In genomic region chr6:41634657-41635056, GRCh38 we compare ENCODE assay signal across 17 cellular contexts. TPM values are rescaled to one million over a fixed set of nuclear protein-coding genes. Genes with fewer than 3 reads are reported as not detected.
DNase-seq lines count a peak whose midpoint lies in the region; ATAC-seq, FAIRE-seq and TF ChIP-seq lines count a peak whose summit lies in the region.
"Had no signal": no experiment of that assay in that cellular context is flagged by ENCODE, and none has a peak within 500 bp of the region (broad histone marks: within the 10 kb centered on the region; RNA-seq: fewer than 3 reads in every experiment).

No MANE protein-coding gene starts in this region.

- no peak overlapping the region for H3K4me3 Mint-ChIP-seq in neural progenitor cell
- H3K4me3 Mint-ChIP-seq in activated CD8-positive, alpha-beta T cell treated with anti-CD3 and anti-CD28 coated beads, Interleukin-2, amount 10 ng/mL, durations not matched to agents 7 days and 5 days, result no peak overlapping the region
- H3K4me3 Mint-ChIP-seq: activated CD4-positive, alpha-beta memory T cell treated with anti-CD3 and anti-CD28 coated beads for 36 hours; central memory CD8-positive, alpha-beta T cell; stimulated activated effector memory CD8-positive, alpha-beta T cell treated with anti-CD3 and anti-CD28 coated beads, Interleukin-12 subunit alpha, Interleukin-12 subunit beta, amount 100 ng/mL, for 72 hours had no signal

- H3K23me2 ChIP-seq in H1 (ENCODE audit: low read depth, low read length), result peaks cover 22% of the 10 kb centered on the region; the same call in 1 of the 2 replicates

- no peak for TF ChIP-seq CTCF in BE2C (IDR thresholded peaks at IDR 0.05; ENCODE audit: low read depth, low read length)
- TF ChIP-seq CTCF in H1 (IDR thresholded peaks at IDR 0.05; ENCODE audit: control extremely low read depth in 1 of 3, insufficient read depth in 1 of 3, low read depth in 1 of 3, low read length in 3 of 3), result peak in 1 of 3 experiments; percentile 1; a peak in 1 of 4 replicates
- TF ChIP-seq CTCF in neural progenitor cell (IDR thresholded peaks at IDR 0.05), result no peak

- peaks cover 31% of the 10 kb centered on the region for H3K4me1 Mint-ChIP-seq in neural progenitor cell
- peaks cover 4% of the 10 kb centered on the region for H3K4me1 Mint-ChIP-seq in activated CD8-positive, alpha-beta T cell treated with anti-CD3 and anti-CD28 coated beads, Interleukin-2, amount 10 ng/mL, durations not matched to agents 7 days and 5 days (ENCODE audit: low read depth)

- H3K27ac ChIP-seq in H1 (ENCODE audit: low read depth, low read length) (no peak overlapping the region), neural progenitor cell (no peak overlapping the region)
- H3K27ac ChIP-seq: pancreas had no signal

- H4K5ac ChIP-seq in H1 (ENCODE audit: insufficient read length, low read depth, low read length), result no peak overlapping the region

- no peak for ATAC-seq in activated CD8-positive, alpha-beta T cell treated with anti-CD3 and anti-CD28 coated beads, Interleukin-2, amount 10 ng/mL, durations not matched to agents 7 days and 5 days
- no peak for ATAC-seq in sciatic nerve
- ATAC-seq: pancreas; stimulated activated effector memory CD8-positive, alpha-beta T cell treated with anti-CD3 and anti-CD28 coated beads, Interleukin-12 subunit alpha, Interleukin-12 subunit beta, amount 100 ng/mL, for 72 hours had no signal

- H3K14ac ChIP-seq in H1 (ENCODE audit: insufficient read length), result no peak overlapping the region

- peaks cover 32% of the 10 kb centered on the region for H3K27me3 Mint-ChIP-seq in neural progenitor cell (ENCODE audit: insufficient read depth, low read depth)
- peaks cover 36% of the 10 kb centered on the region for H3K27me3 Mint-ChIP-seq in activated CD8-positive, alpha-beta T cell treated with anti-CD3 and anti-CD28 coated beads, Interleukin-2, amount 10 ng/mL, durations not matched to agents 7 days and 5 days (ENCODE audit: low read depth)

- H3K9me3 ChIP-seq in BE2C (no peaks in the 10 kb centered on the region), H1 (ENCODE audit: insufficient read depth in 2 of 2, low read depth in 1 of 2, low read length in 1 of 2) (no peaks in the 10 kb centered on the region), neural progenitor cell (ENCODE audit: low read depth) (no peaks in the 10 kb centered on the region)
- H3K9me3 ChIP-seq: pancreas had no signal

- no peak overlapping the region for H2AK5ac ChIP-seq in H1 (ENCODE audit: low read depth, low read length)

- H3K23ac ChIP-seq in H1 (ENCODE audit: insufficient read length), result no peak overlapping the region

- H3K4me1 ChIP-seq in BE2C, result peaks cover 7% of the 10 kb centered on the region; the same call in 1 of the 2 replicates
- peaks cover 0 to 9% (median 6%) of the 10 kb centered on the region in 4 experiments; a peak in 6 of 7 replicates for H3K4me1 ChIP-seq in H1 (replicated peaks in 1 of 4; ENCODE audit: control insufficient read depth in 3 of 4, insufficient read depth in 4 of 4, low read length in 3 of 4)
- H3K4me1 ChIP-seq in neural progenitor cell, result peaks cover 14% of the 10 kb centered on the region

- WGBS in H1 (ENCODE audit: extremely low coverage in 1 of 2, insufficient coverage in 1 of 2, insufficient read length in 1 of 2, insufficient replicate concordance in 2 of 2, low coverage in 1 of 2, low lambda C conversion rate in 2 of 2, missing lambda C conversion rate in 1 of 2), 2 experiments, result 45% methylated on average over 4 of the region's 4 CpGs; no CpG with 5 or more reads in 1 of the 2 experiments

- H2BK15ac ChIP-seq in H1 (ENCODE audit: low read length), result no peak overlapping the region; the same call in 1 of the 2 replicates

- H3K4ac ChIP-seq in H1 (replicated peaks; ENCODE audit: insufficient read length, low read depth, low read length), result peak overlapping the region; percentile 11

- FAIRE-seq in H1 (lab: Jason Lieb, UNC), result no peak
- FAIRE-seq: pancreas had no signal

- H3K18ac ChIP-seq in H1 (ENCODE audit: extremely low read depth, low read length), result peak overlapping the region; percentile 56

- POLR2A ChIA-PET in H1 (lab: Charles Lee; ENCODE audit: partially characterized antibody), result interaction anchor here (0.7 to 1.2 kb wide), 3 partner anchors 19 to 55 kb away, joined by 3 read pairs; no protein-coding TSS in a partner anchor
- POLR2A ChIA-PET in activated CD8-positive, alpha-beta T cell treated with anti-CD3 and anti-CD28 coated beads, Interleukin-2, amount 10 ng/mL, durations not matched to agents 7 days and 5 days (lab: Charles Lee), result interaction anchor here (0.7 kb wide), 1 partner anchor 88 kb away, joined by 4 read pairs; no protein-coding TSS in a partner anchor

- no peak for TF ChIP-seq EP300 in H1 (IDR thresholded peaks at IDR 0.05; ENCODE audit: borderline replicate concordance in 1 of 2, low read depth in 2 of 2, low read length in 2 of 2)

- DNase-seq in BE2C (peak; percentile 69), NCI-H69 (lab: John Stamatoyannopoulos, UW) (peak; percentile 75), H1 (ENCODE audit: low read depth in 1 of 2, low spot score in 2 of 2) (no peak), neural progenitor cell (ENCODE audit: low spot score) (peak; percentile 51), A172 (ENCODE audit: low spot score) (no peak), sciatic nerve (ENCODE audit: low spot score) (no peak)
- DNase-seq in activated CD8-positive, alpha-beta T cell treated with anti-CD3 and anti-CD28 coated beads, Interleukin-2, amount 10 ng/mL, durations not matched to agents 7 days and 5 days, result no peak
- no peak for DNase-seq in central memory CD4-positive, alpha-beta T cell
- DNase-seq: activated CD4-positive, alpha-beta memory T cell treated with anti-CD3 and anti-CD28 coated beads for 36 hours; activated gamma-delta T cell treated with Interleukin-2 at 50 U/mL for 16 hours; NCI-H2171; stimulated activated CD4-positive, alpha-beta T cell treated with anti-CD3 and anti-CD28 coated beads, Interleukin-4, amount 100 ng/mL, for 1 hour had no signal

- CTCF ChIA-PET in H1 (lab: Charles Lee; ENCODE audit: partially characterized antibody), result interaction anchor here (0.6 to 6.5 kb wide), 13 partner anchors 9 to 268 kb away, joined by 3 to 48 read pairs (median 3); no protein-coding TSS in a partner anchor
- CTCF ChIA-PET in activated CD8-positive, alpha-beta T cell treated with anti-CD3 and anti-CD28 coated beads, Interleukin-2, amount 10 ng/mL, durations not matched to agents 7 days and 5 days (lab: Charles Lee), result no interaction called here

- H2BK20ac ChIP-seq in H1 (ENCODE audit: low read length), result peak overlapping the region; percentile 56; the same call in 1 of the 2 replicates

- H2BK12ac ChIP-seq in H1 (ENCODE audit: low read depth, low read length), result no peak overlapping the region

- 0 out of 2 replicates have a peak overlapping the region, but pooled peaks have one; percentile 46 for H2BK5ac ChIP-seq in H1 (ENCODE audit: low read depth, low read length)

- intact Hi-C loops in sciatic nerve (cut with DNase I), result no loop called here

- H3K9ac ChIP-seq in H1 (replicated peaks in 1 of 4; ENCODE audit: extremely low read depth in 1 of 4, low read depth in 3 of 4, low read length in 3 of 4) (no peak overlapping the region), neural progenitor cell (no peak overlapping the region)

- H4K20me1 ChIP-seq in H1 (replicated peaks in 1 of 2; ENCODE audit: control insufficient read depth in 1 of 2, insufficient read depth in 2 of 2, low read length in 2 of 2) (no peaks in the 10 kb centered on the region), neural progenitor cell (ENCODE audit: low read depth) (peaks cover 4% of the 10 kb centered on the region)

- no peaks in the 10 kb centered on the region for H3K36me3 Mint-ChIP-seq in neural progenitor cell
- H3K36me3 Mint-ChIP-seq in activated CD8-positive, alpha-beta T cell treated with anti-CD3 and anti-CD28 coated beads, Interleukin-2, amount 10 ng/mL, durations not matched to agents 7 days and 5 days (ENCODE audit: low read depth), result no peaks in the 10 kb centered on the region
- H3K36me3 Mint-ChIP-seq: activated CD4-positive, alpha-beta memory T cell treated with anti-CD3 and anti-CD28 coated beads for 36 hours; stimulated activated effector memory CD8-positive, alpha-beta T cell treated with anti-CD3 and anti-CD28 coated beads, Interleukin-12 subunit alpha, Interleukin-12 subunit beta, amount 100 ng/mL, for 72 hours had no signal

- H3K4me2 ChIP-seq in H1 (ENCODE audit: insufficient read depth in 1 of 2, low read depth in 2 of 2, low read length in 2 of 2), result no peak overlapping the region
- no peak overlapping the region for H3K4me2 ChIP-seq in neural progenitor cell

- H2AFZ ChIP-seq in H1 (ENCODE audit: low read length), result no peak overlapping the region
- no peak overlapping the region for H2AFZ ChIP-seq in neural progenitor cell (replicated peaks)

- no peak overlapping the region for H3K56ac ChIP-seq in H1 (replicated peaks; ENCODE audit: insufficient read length, low read depth, low read length)

- H2BK120ac ChIP-seq in H1 (replicated peaks; ENCODE audit: low read depth, low read length), result no peak overlapping the region

- no peaks in the 10 kb centered on the region for H3K79me1 ChIP-seq in H1 (ENCODE audit: low read depth, low read length)

- no peak overlapping the region for H3K27ac Mint-ChIP-seq in neural progenitor cell
- H3K27ac Mint-ChIP-seq in activated CD8-positive, alpha-beta T cell treated with anti-CD3 and anti-CD28 coated beads, Interleukin-2, amount 10 ng/mL, durations not matched to agents 7 days and 5 days, result no peak overlapping the region
- H3K27ac Mint-ChIP-seq: activated CD4-positive, alpha-beta memory T cell treated with anti-CD3 and anti-CD28 coated beads for 36 hours; stimulated activated effector memory CD8-positive, alpha-beta T cell treated with anti-CD3 and anti-CD28 coated beads, Interleukin-12 subunit alpha, Interleukin-12 subunit beta, amount 100 ng/mL, for 72 hours had no signal

- peaks cover 0 to 4% of the 10 kb centered on the region in 2 experiments; a peak in 1 of 4 replicates for H3K79me2 ChIP-seq in H1 (ENCODE audit: control insufficient read depth in 1 of 2, insufficient read depth in 2 of 2, low read length in 2 of 2)
- peaks cover 4% of the 10 kb centered on the region for H3K79me2 ChIP-seq in neural progenitor cell (ENCODE audit: low read depth)

- H4K8ac ChIP-seq in H1 (ENCODE audit: extremely low read depth, insufficient read depth, low read length), result no peak overlapping the region

- H3K27me3 ChIP-seq in BE2C, result peaks cover 26% of the 10 kb centered on the region
- H3K27me3 ChIP-seq in H1 (replicated peaks in 1 of 4; ENCODE audit: control insufficient read depth in 3 of 4, extremely low read depth in 1 of 4, insufficient read depth in 3 of 4, low read length in 3 of 4), result peaks cover 8 to 46% (median 25%) of the 10 kb centered on the region in 4 experiments; a peak in 6 of 7 replicates
- peaks cover 69% of the 10 kb centered on the region for H3K27me3 ChIP-seq in neural progenitor cell

- H3K9me3 Mint-ChIP-seq in neural progenitor cell, result no peaks in the 10 kb centered on the region
- H3K9me3 Mint-ChIP-seq in activated CD8-positive, alpha-beta T cell treated with anti-CD3 and anti-CD28 coated beads, Interleukin-2, amount 10 ng/mL, durations not matched to agents 7 days and 5 days (ENCODE audit: insufficient read depth), result no peaks in the 10 kb centered on the region
- H3K9me3 Mint-ChIP-seq: activated CD4-positive, alpha-beta memory T cell treated with anti-CD3 and anti-CD28 coated beads for 36 hours; central memory CD8-positive, alpha-beta T cell; stimulated activated effector memory CD8-positive, alpha-beta T cell treated with anti-CD3 and anti-CD28 coated beads, Interleukin-12 subunit alpha, Interleukin-12 subunit beta, amount 100 ng/mL, for 72 hours had no signal

- peak in 1 of 2 experiments; percentile 12; a peak in 1 of 4 replicates for TF ChIP-seq RAD21 in H1 (IDR thresholded peaks at IDR 0.05 in 1 of 2, conservative IDR thresholded peaks at IDR 0.05 in 1 of 2; ENCODE audit: low read depth in 2 of 2, low read length in 2 of 2)

- peaks cover 6% of the 10 kb centered on the region for H3F3A ChIP-seq in neural progenitor cell (ENCODE audit: low read depth)

- no peak for TF ChIP-seq POLR2A in H1 (IDR thresholded peaks at IDR 0.05; ENCODE audit: control extremely low read depth in 1 of 2, low read depth in 2 of 2, low read length in 2 of 2)

- no peak overlapping the region for H4K91ac ChIP-seq in H1 (replicated peaks; ENCODE audit: insufficient read length, low read length)

- H3K4me3 ChIP-seq in BE2C (ENCODE audit: low read depth, low read length) (no peak overlapping the region), H1 (ENCODE audit: extremely low read depth in 1 of 4, insufficient read depth in 2 of 4, low read depth in 3 of 4, low read length in 4 of 4) (no peak overlapping the region), neural progenitor cell (no peak overlapping the region)
- H3K4me3 ChIP-seq: lung, pancreas had no signal

- H3K36me3 ChIP-seq in BE2C, result no peaks in the 10 kb centered on the region
- H3K36me3 ChIP-seq in H1 (ENCODE audit: control insufficient read depth in 2 of 4, insufficient read depth in 4 of 4, low read length in 3 of 4), result no peaks in the 10 kb centered on the region
- no peaks in the 10 kb centered on the region for H3K36me3 ChIP-seq in neural progenitor cell
- H3K36me3 ChIP-seq: pancreas had no signal

RNA-seq across cellular contexts. Expression of gene MDFI, which starts 3.6 kb away (rescaled TPM):
- polyA plus RNA-seq in BE2C (2012; ENCODE audit: insufficient read depth, insufficient read length, low read depth), result 3.7 TPM
- total RNA-seq in H1 (2021; fragmentation: NEBNext Ultra II Directional; extraction: Animal tissue kit (Norgen Biotek cat#: 25700)), result 38.5 and 41.0 TPM in 2 replicates
- polyA plus RNA-seq in H1 (2011; rRNA removed), result 65.6 and 78.9 TPM in 2 replicates
- 73.5 TPM for polyA plus RNA-seq in H1 (2011; cell fraction: cytosol; rRNA removed)
- 60.0 TPM for polyA plus RNA-seq in H1 (2011; cell fraction: nucleus; rRNA removed)
- polyA plus RNA-seq in H1 (2012, experiment 1 of 2), result 21.8 to 38.0 TPM (median 35.1 TPM) in 4 replicates
- polyA plus RNA-seq in H1 (2012, experiment 2 of 2), result 41.2 TPM
- 36.9 TPM for polyA plus RNA-seq in H1 (2013, experiment 1 of 2)
- polyA plus RNA-seq in H1 (2013, experiment 2 of 2), result 40.4 TPM
- polyA minus RNA-seq in H1 (2011; rRNA and poly(A)+ RNA removed), result 10.9 and 15.4 TPM in 2 replicates
- 22.2 TPM for polyA minus RNA-seq in H1 (2011; cell fraction: cytosol; rRNA and poly(A)+ RNA removed)
- polyA minus RNA-seq in H1 (2011; cell fraction: nucleus; rRNA and poly(A)+ RNA removed), result 12.8 TPM
- total RNA-seq in neural progenitor cell (ENCODE audit: low replicate concordance) (29.5 and 87.4 TPM in 2 replicates), sciatic nerve (15.2 TPM)
- not detected for total RNA-seq in activated CD8-positive, alpha-beta T cell treated with anti-CD3 and anti-CD28 coated beads, Interleukin-2, amount 10 ng/mL, durations not matched to agents 7 days and 5 days
- not detected in 2 replicates for total RNA-seq in A172 (2014; rRNA removed; shearing (Covaris generic))
- total RNA-seq: activated CD4-positive, alpha-beta memory T cell treated with anti-CD3 and anti-CD28 coated beads for 36 hours; T-helper 2 cell treated with Interferon-gamma antibody and Interleukin-4, amounts not matched to agents 100 ng/mL and 5 ng/mL, for 36 hours had no signal

Comparison
In these comparisons a context has a peak if more than half of its experiments do, and no peak if none do; other contexts are left out.
1. DNase-seq: peak in BE2C (single experiment), NCI-H69 (single experiment) and neural progenitor cell (single experiment); none in H1 (0 of 2), activated CD8-positive, alpha-beta T cell treated with anti-CD3 and anti-CD28 coated beads, Interleukin-2, amount 10 ng/mL, durations not matched to agents 7 days and 5 days (single experiment), A172 (single experiment), central memory CD4-positive, alpha-beta T cell (single experiment) and sciatic nerve (single experiment).
2. RNA of gene MDFI, which starts 3.6 kb away (total RNA-seq): 38.5 to 41.0 TPM in H1, 29.5 to 87.4 TPM in neural progenitor cell and 15.2 TPM in sciatic nerve (single experiment); not detected in activated CD8-positive, alpha-beta T cell treated with anti-CD3 and anti-CD28 coated beads, Interleukin-2, amount 10 ng/mL, durations not matched to agents 7 days and 5 days and not detected in A172; every median in the first group is over 10 times any median in the second.